ENCODE assay signal across 9 cellular contexts in genomic region chr6:27811383-27811782, GRCh38.
DNase-seq lines count a peak whose midpoint lies in the region; ATAC-seq and TF ChIP-seq lines count a peak whose summit lies in the region.
"Had no signal": no experiment of that assay in that cellular context is flagged by ENCODE, and none has a peak within 500 bp of the region (broad histone marks: within the 10 kb centered on the region; RNA-seq: fewer than 3 reads in every experiment).

No MANE protein-coding gene starts in this region.

- DNase-seq in GM23338 (ENCODE audit: low spot score) (no peak), colonic mucosa (no peak), NCI-H146 treated with DMSO at 0.1 percent for 48 hours (lab: John Stamatoyannopoulos, UW; ENCODE audit: unreplicated experiment) (no peak), T-helper 9 cell (no peak)
- DNase-seq: activated CD4-positive, alpha-beta T cell treated with anti-CD3 and anti-CD28 coated beads for 1 hour had no signal

- H4K20me1 ChIP-seq in GM23338 (replicated peaks; ENCODE audit: insufficient read depth), result no peaks in the 10 kb centered on the region
- H4K20me1 ChIP-seq in OCI-LY1 (ENCODE audit: insufficient read depth, low read length), result no peaks in the 10 kb centered on the region

- H3K36me3 ChIP-seq in GM23338 (ENCODE audit: insufficient read depth) (no peaks in the 10 kb centered on the region), OCI-LY1 (ENCODE audit: insufficient read depth, low read length) (peaks cover 5% of the 10 kb centered on the region; the same call in 1 of the 2 replicates), colonic mucosa (no peaks in the 10 kb centered on the region), neutrophil (no peaks in the 10 kb centered on the region)

- H3K27me3 ChIP-seq in GM23338 (ENCODE audit: insufficient read depth) (no peaks in the 10 kb centered on the region), OCI-LY1 (ENCODE audit: insufficient read depth, low read length) (no peaks in the 10 kb centered on the region), colonic mucosa (no peaks in the 10 kb centered on the region), neutrophil (peaks cover 11% of the 10 kb centered on the region)

- peak overlapping the region; percentile 99 for H3K27ac Mint-ChIP-seq in GM23338

- H3K27me3 Mint-ChIP-seq in GM23338 (ENCODE audit: insufficient read depth, low read depth, poor library complexity), result peaks cover 80% of the 10 kb centered on the region

- H3K79me2 ChIP-seq in GM23338 (replicated peaks; ENCODE audit: insufficient read depth), result peaks cover 8% of the 10 kb centered on the region; the same call in 1 of the 2 replicates
- no peaks in the 10 kb centered on the region for H3K79me2 ChIP-seq in OCI-LY1 (ENCODE audit: insufficient read depth, low read length)

- H3K4me3 ChIP-seq in GM23338 (peak overlapping the region; percentile 81), OCI-LY1 (ENCODE audit: low read depth, low read length, poor library complexity, severe bottlenecking) (peak overlapping the region; percentile 81), colonic mucosa (no peak overlapping the region), neutrophil (ENCODE audit: low read depth in 1 of 2, low read length in 1 of 2) (peak overlapping the region; percentile 66 to 80)

- peak overlapping the region; percentile 72 for H3K4me2 ChIP-seq in GM23338
- peak overlapping the region; percentile 80 for H3K4me2 ChIP-seq in OCI-LY1 (ENCODE audit: low read length)

- H3K9me3 Mint-ChIP-seq in GM23338, result peaks cover 8% of the 10 kb centered on the region; the same call in 1 of the 3 replicates

- H3K9me2 ChIP-seq in GM23338 (ENCODE audit: insufficient read depth) (no peaks in the 10 kb centered on the region), OCI-LY1 (ENCODE audit: low read depth, low read length) (no peaks in the 10 kb centered on the region)

- TF ChIP-seq CTCF in GM23338 (conservative IDR thresholded peaks at IDR 0.05; ENCODE audit: low read depth in 2 of 2) (no peak), OCI-LY1 (IDR thresholded peaks at IDR 0.05; ENCODE audit: low read length) (no peak), colonic mucosa (IDR thresholded peaks at IDR 0.05) (no peak), neutrophil (IDR thresholded peaks at IDR 0.05) (no peak)

- H3K9me3 ChIP-seq in OCI-LY1 (ENCODE audit: low read length) (no peaks in the 10 kb centered on the region), colonic mucosa (no peaks in the 10 kb centered on the region), neutrophil (no peaks in the 10 kb centered on the region)

- ATAC-seq in GM23338 (no peak), HG02610 (IDR thresholded peaks at IDR 0.05; ENCODE audit: unreplicated experiment) (no peak)
- no peak for ATAC-seq in activated CD4-positive, CD25-positive, alpha-beta regulatory T cell treated with anti-CD3 and anti-CD28 coated beads, Interleukin-2, amount 50 U/mL, for 24 hours

- H3K27ac ChIP-seq in GM23338 (ENCODE audit: low read depth) (peak overlapping the region; percentile 85), OCI-LY1 (ENCODE audit: low read depth, low read length, poor library complexity, severe bottlenecking) (peak overlapping the region; percentile 100), colonic mucosa (peak overlapping the region; percentile 96), neutrophil (no peak overlapping the region)

- intact Hi-C loops in colonic mucosa (cut with DNase I), result no loop called here

- H3K9ac ChIP-seq in OCI-LY1 (ENCODE audit: low read length) (peak overlapping the region; percentile 98), colonic mucosa (ENCODE audit: low read depth in 2 of 2, low read length in 2 of 2) (peak overlapping the region in 1 of 2 donors; percentile 88)

- peaks cover 29% of the 10 kb centered on the region; the same call in 2 of the 3 replicates for H3K4me1 Mint-ChIP-seq in GM23338

- peaks cover 6% of the 10 kb centered on the region; the same call in 2 of the 3 replicates for H3K36me3 Mint-ChIP-seq in GM23338 (ENCODE audit: low read depth)

- H3K4me1 ChIP-seq in GM23338 (ENCODE audit: insufficient read depth) (peaks cover 1% of the 10 kb centered on the region), OCI-LY1 (ENCODE audit: insufficient read depth, low read length, severe bottlenecking) (peaks cover 69% of the 10 kb centered on the region), colonic mucosa (peaks cover 3% of the 10 kb centered on the region), neutrophil (ENCODE audit: control insufficient read depth in 1 of 2, insufficient read depth in 1 of 2, low read depth in 1 of 2, low read length in 1 of 2) (peaks cover 48 to 60% of the 10 kb centered on the region in 2 experiments)

- H2AFZ ChIP-seq in GM23338, result no peak overlapping the region
- no peak overlapping the region for H2AFZ ChIP-seq in OCI-LY1 (ENCODE audit: low read length)

- H3F3A ChIP-seq in GM23338 (replicated peaks; ENCODE audit: low read depth), result peaks cover 5% of the 10 kb centered on the region; the same call in 1 of the 2 replicates
- H3F3A ChIP-seq in OCI-LY1 (ENCODE audit: insufficient read depth, low read length), result peaks cover 25% of the 10 kb centered on the region

- peak overlapping the region; percentile 98 for H3K4me3 Mint-ChIP-seq in GM23338

TF ChIP-seq in GM23338, 12 proteins besides CTCF, POLR2A, EP300 and RAD21:
- no peak for TF ChIP-seq JUNB (IDR thresholded peaks at IDR 0.05; ENCODE audit: unreplicated experiment)
- TF ChIP-seq EZH2phosphoT487 (IDR thresholded peaks at IDR 0.05; ENCODE audit: unreplicated experiment), result no peak
- TF ChIP-seq CREB1 (CRISPR knock-in tag; IDR thresholded peaks at IDR 0.05; ENCODE audit: low read depth), result no peak
- TF ChIP-seq, protein P1, sequence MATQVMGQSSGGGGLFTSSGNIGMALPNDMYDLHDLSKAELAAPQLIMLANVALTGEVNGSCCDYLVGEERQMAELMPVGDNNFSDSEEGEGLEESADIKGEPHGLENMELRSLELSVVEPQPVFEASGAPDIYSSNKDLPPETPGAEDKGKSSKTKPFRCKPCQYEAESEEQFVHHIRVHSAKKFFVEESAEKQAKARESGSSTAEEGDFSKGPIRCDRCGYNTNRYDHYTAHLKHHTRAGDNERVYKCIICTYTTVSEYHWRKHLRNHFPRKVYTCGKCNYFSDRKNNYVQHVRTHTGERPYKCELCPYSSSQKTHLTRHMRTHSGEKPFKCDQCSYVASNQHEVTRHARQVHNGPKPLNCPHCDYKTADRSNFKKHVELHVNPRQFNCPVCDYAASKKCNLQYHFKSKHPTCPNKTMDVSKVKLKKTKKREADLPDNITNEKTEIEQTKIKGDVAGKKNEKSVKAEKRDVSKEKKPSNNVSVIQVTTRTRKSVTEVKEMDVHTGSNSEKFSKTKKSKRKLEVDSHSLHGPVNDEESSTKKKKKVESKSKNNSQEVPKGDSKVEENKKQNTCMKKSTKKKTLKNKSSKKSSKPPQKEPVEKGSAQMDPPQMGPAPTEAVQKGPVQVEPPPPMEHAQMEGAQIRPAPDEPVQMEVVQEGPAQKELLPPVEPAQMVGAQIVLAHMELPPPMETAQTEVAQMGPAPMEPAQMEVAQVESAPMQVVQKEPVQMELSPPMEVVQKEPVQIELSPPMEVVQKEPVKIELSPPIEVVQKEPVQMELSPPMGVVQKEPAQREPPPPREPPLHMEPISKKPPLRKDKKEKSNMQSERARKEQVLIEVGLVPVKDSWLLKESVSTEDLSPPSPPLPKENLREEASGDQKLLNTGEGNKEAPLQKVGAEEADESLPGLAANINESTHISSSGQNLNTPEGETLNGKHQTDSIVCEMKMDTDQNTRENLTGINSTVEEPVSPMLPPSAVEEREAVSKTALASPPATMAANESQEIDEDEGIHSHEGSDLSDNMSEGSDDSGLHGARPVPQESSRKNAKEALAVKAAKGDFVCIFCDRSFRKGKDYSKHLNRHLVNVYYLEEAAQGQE (IDR thresholded peaks at IDR 0.05; ENCODE audit: unreplicated experiment), result no peak
- TF ChIP-seq EZH2 (IDR thresholded peaks at IDR 0.05; ENCODE audit: low read depth, unreplicated experiment), result no peak
- no peak for TF ChIP-seq NANOG (IDR thresholded peaks at IDR 0.05; ENCODE audit: borderline replicate concordance)
